28 cellular contexts compared by ENCODE assay signal in the genomic region with DNA sequence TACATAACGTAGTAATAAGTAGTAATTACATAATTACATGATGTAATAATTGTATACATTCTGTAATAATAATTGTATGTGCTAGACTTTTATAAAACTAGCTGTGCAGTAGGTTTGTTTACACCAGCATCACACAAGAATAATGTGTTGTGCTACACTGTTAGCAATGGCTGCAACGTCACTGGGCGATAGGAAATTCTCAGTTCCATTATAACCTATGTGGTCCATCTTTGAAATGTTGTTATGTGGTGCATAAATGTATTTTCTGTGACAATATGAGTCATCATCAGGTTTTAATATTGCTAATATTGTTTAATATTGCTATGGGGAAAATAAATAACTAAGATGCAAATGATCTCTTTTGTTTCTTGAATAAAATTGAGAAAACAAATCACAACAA. TPM values are rescaled to one million over a fixed set of nuclear protein-coding genes. Genes with fewer than 3 reads are reported as not detected.
"Had no signal": no experiment of that assay in that cellular context is flagged by ENCODE, and none has a peak within 500 bp of the region (broad histone marks: within the 10 kb centered on the region; RNA-seq: fewer than 3 reads in every experiment).

No MANE protein-coding gene starts in this region.

- H3K9ac ChIP-seq: neural progenitor cell, parathyroid adenoma had no signal

- H3K27ac ChIP-seq: neural progenitor cell, ovary, parathyroid adenoma, psoas muscle, skin epidermis, spleen, stomach, thoracic aorta, thyroid gland, tibial nerve, upper lobe of left lung, vagina had no signal

- ATAC-seq: naive thymus-derived CD8-positive, alpha-beta T cell; psoas muscle; right cardiac atrium; sciatic nerve; stimulated activated naive B cell treated with anti-CD40 and anti-IgM and Interleukin-4, amounts not matched to agents 10 μg/mL and 1 μg/mL and 100 μg/mL, for 72 hours had no signal

- H3K4me3 ChIP-seq: neural progenitor cell, ovary, psoas muscle, skin epidermis, smooth muscle cell, spleen, stomach, thoracic aorta, thyroid gland, tibial nerve, upper lobe of left lung, vagina had no signal

- H3K36me3 ChIP-seq: neural progenitor cell, ovary, spleen, stomach, thoracic aorta, thyroid gland, tibial nerve, upper lobe of left lung, vagina had no signal

- H3K4me2 ChIP-seq: neural progenitor cell, smooth muscle cell had no signal

- H2AFZ ChIP-seq: neural progenitor cell, parathyroid adenoma had no signal

- FAIRE-seq: urothelium cell line had no signal

- H3K79me2 ChIP-seq: parathyroid adenoma had no signal

- H3K27me3 ChIP-seq: neural progenitor cell, ovary, spleen, stomach, thyroid gland, tibial nerve, upper lobe of left lung, vagina had no signal

- H3K4me1 ChIP-seq: neural progenitor cell, psoas muscle, spleen, stomach, tibial nerve, upper lobe of left lung, vagina had no signal

- H3K9me3 ChIP-seq: ovary, psoas muscle, stomach, thoracic aorta, thyroid gland, upper lobe of left lung, vagina had no signal

- DNase-seq: naive B cell; naive thymus-derived CD8-positive, alpha-beta T cell; occipital lobe; ovary; posterior cingulate gyrus; psoas muscle; right cardiac atrium; spleen; stimulated activated CD4-positive, alpha-beta T cell treated with anti-CD3 and anti-CD28 coated beads, Interleukin-12 subunit alpha, Interleukin-12 subunit beta, amount 100 ng/mL, for 4 hours; stimulated activated CD4-positive, alpha-beta T cell treated with anti-CD3 and anti-CD28 coated beads, Interleukin-1b, Interleukin-23, amount 100 ng/mL, for 48 hours; stimulated activated CD4-positive, alpha-beta T cell treated with anti-CD3 and anti-CD28 coated beads, Interleukin-4, amount 100 ng/mL, for 1 hour; stimulated activated CD4-positive, alpha-beta T cell treated with anti-CD3 and anti-CD28 coated beads, Interleukin-4, amount 100 ng/mL, for 4 hours; stimulated activated CD8-positive, alpha-beta memory T cell treated with anti-CD3 and anti-CD28 coated beads, Interleukin-4, amount 100 ng/mL, for 48 hours; stimulated activated naive B cell treated with anti-CD40 and anti-IgM and Interleukin-4, amounts not matched to agents 10 μg/mL and 1 μg/mL and 100 μg/mL, for 72 hours; stimulated activated naive CD4-positive, alpha-beta T cell treated with Interleukin-2 at 50 U/mL for 16 hours; stomach; thyroid gland; trophoblast cell; upper lobe of left lung had no signal

RNA-seq across cellular contexts. Expression of gene ATP8A1, which starts 46.0 kb away (rescaled TPM):
- polyA plus RNA-seq: smooth muscle cell had no signal
